Comparison of ENCODE assay signal across 20 cellular contexts in genomic region chr7:101875215-101875846, GRCh38. TPM values are rescaled to one million over a fixed set of nuclear protein-coding genes. Genes with fewer than 3 reads are reported as not detected.
A peak's percentile ranks its signal among the peaks of the same experiment; 100 is the strongest.
DNase-seq lines count a peak whose midpoint lies in the region; ATAC-seq and TF ChIP-seq lines count a peak whose summit lies in the region.
"Had no signal": no experiment of that assay in that cellular context is flagged by ENCODE, and none has a peak within 500 bp of the region (broad histone marks: within the 10 kb centered on the region; RNA-seq: fewer than 3 reads in every experiment).

No MANE protein-coding gene starts in this region.

- H3K4me2 ChIP-seq in DOHH2 (ENCODE audit: low read length) = peak overlapping the region; percentile 46

- H3K27me3 ChIP-seq in DOHH2 (ENCODE audit: control insufficient read depth, low read length) (no peaks in the 10 kb centered on the region), iPS-15b (ENCODE audit: control insufficient read depth, insufficient read depth, low read length) (no peaks in the 10 kb centered on the region), gastrocnemius medialis (no peaks in the 10 kb centered on the region)
- H3K27me3 ChIP-seq: SJSA1 had no signal

- intact Hi-C loops in gastrocnemius medialis (cut with DNase I; ENCODE audit: low total_unique reads) = no loop called here

- TF ChIP-seq CTCF in DOHH2 (IDR thresholded peaks at IDR 0.05; ENCODE audit: low read depth, low read length, poor library complexity, severe bottlenecking) (no peak), brain (conservative IDR thresholded peaks at IDR 0.05) (no peak), gastrocnemius medialis (IDR thresholded peaks at IDR 0.05 in 4 of 5, conservative IDR thresholded peaks at IDR 0.05 in 1 of 5) (no peak)

- H3K4me1 ChIP-seq in DOHH2 (ENCODE audit: control insufficient read depth, low read length) (peaks cover 98% of the 10 kb centered on the region), iPS-15b (ENCODE audit: control insufficient read depth, insufficient read depth, low read length) (peaks cover 11% of the 10 kb centered on the region), gastrocnemius medialis (peaks cover 52 to 69% of the 10 kb centered on the region in 2 donors)

- peaks cover 65% of the 10 kb centered on the region for H3K4me1 Mint-ChIP-seq in brain

- peaks cover 11% of the 10 kb centered on the region for H3F3A ChIP-seq in DOHH2 (ENCODE audit: control insufficient read depth, insufficient read depth)

- no peaks in the 10 kb centered on the region for H3K9me3 Mint-ChIP-seq in brain
- H3K9me3 Mint-ChIP-seq: activated naive CD8-positive, alpha-beta T cell treated with anti-CD3 and anti-CD28 coated beads, Interleukin-2, amount 10 ng/mL, durations not matched to agents 7 days and 5 days; activated T-helper 1 cell treated with anti-CD3 and anti-CD28 coated beads, Interleukin-12 subunit alpha, Interleukin-12 subunit beta, Interleukin-2, Interleukin-4 antibody, amounts not matched to agents 30 ng/mL and 10 ng/mL and 1 ng/mL, durations not matched to agents 14 hours and 24 hours and 36 hours; immature natural killer cell; memory B cell; nephron had no signal

- H3K79me2 ChIP-seq in DOHH2 (ENCODE audit: control insufficient read depth, low read length) = peaks cover 100% of the 10 kb centered on the region

- DNase-seq in gastrocnemius medialis = no peak
- no peak for DNase-seq in OCI-M1 (lab: John Stamatoyannopoulos, UW)
- no peak for DNase-seq in midbrain (lab: John Stamatoyannopoulos, UW)
- DNase-seq: activated CD4-positive, alpha-beta T cell treated with anti-CD3 and anti-CD28 coated beads for 1 hour; activated naive CD8-positive, alpha-beta T cell treated with anti-CD3 and anti-CD28 coated beads, Interleukin-2, amount 10 ng/mL, durations not matched to agents 7 days and 5 days; immature natural killer cell; KBM-7; NCI-H2081; NCI-H510A treated with DMSO at 0.1 percent for 48 hours; stimulated activated naive CD8-positive, alpha-beta T cell treated with anti-CD3 and anti-CD28 coated beads, Interleukin-15, Interleukin-2, amounts not matched to agents 100 U/mL and 50 U/mL, for 24 hours; T-helper 9 cell had no signal

- H3K36me3 ChIP-seq in DOHH2 (ENCODE audit: control insufficient read depth, low read length) (peaks cover 42% of the 10 kb centered on the region), iPS-15b (ENCODE audit: control insufficient read depth, insufficient read depth, low read length) (peaks cover 2% of the 10 kb centered on the region), gastrocnemius medialis (no peaks in the 10 kb centered on the region)

- H3K36me3 Mint-ChIP-seq in brain = peaks cover 7% of the 10 kb centered on the region
- H3K36me3 Mint-ChIP-seq: activated naive CD8-positive, alpha-beta T cell treated with anti-CD3 and anti-CD28 coated beads, Interleukin-2, amount 10 ng/mL, durations not matched to agents 7 days and 5 days; immature natural killer cell; memory B cell had no signal

- H3K9ac ChIP-seq in iPS-15b (ENCODE audit: low read depth, low read length) = peak overlapping the region; percentile 32

- H3K4me3 ChIP-seq in DOHH2 (ENCODE audit: low read length) = peak overlapping the region; percentile 14
- no peak overlapping the region for H3K4me3 ChIP-seq in iPS-15b (ENCODE audit: low read depth, low read length)
- H3K4me3 ChIP-seq in gastrocnemius medialis = peak overlapping the region in 1 of 4 donors; percentile 2
- H3K4me3 ChIP-seq: SJSA1 had no signal

- H3K27me3 Mint-ChIP-seq in brain = no peaks in the 10 kb centered on the region
- H3K27me3 Mint-ChIP-seq: activated naive CD8-positive, alpha-beta T cell treated with anti-CD3 and anti-CD28 coated beads, Interleukin-2, amount 10 ng/mL, durations not matched to agents 7 days and 5 days; memory B cell had no signal

- TF ChIP-seq POLR2A in gastrocnemius medialis (IDR thresholded peaks at IDR 0.05) = no peak

- peak overlapping the region; percentile 26 for H3K27ac ChIP-seq in DOHH2 (ENCODE audit: low read depth, low read length)
- H3K27ac ChIP-seq in gastrocnemius medialis = peak overlapping the region; percentile 62 to 80 (median 68)
- H3K27ac ChIP-seq: SJSA1 had no signal

- peak overlapping the region in 4 of 5 experiments; percentile 46 to 88 (median 78) for H3K27ac Mint-ChIP-seq in brain
- H3K27ac Mint-ChIP-seq: activated naive CD8-positive, alpha-beta T cell treated with anti-CD3 and anti-CD28 coated beads, Interleukin-2, amount 10 ng/mL, durations not matched to agents 7 days and 5 days; activated T-helper 1 cell treated with anti-CD3 and anti-CD28 coated beads, Interleukin-12 subunit alpha, Interleukin-12 subunit beta, Interleukin-2, Interleukin-4 antibody, amounts not matched to agents 30 ng/mL and 10 ng/mL and 1 ng/mL, durations not matched to agents 14 hours and 24 hours and 36 hours; immature natural killer cell; memory B cell had no signal

- ATAC-seq in gastrocnemius medialis (peak; percentile 44 to 74), HG02884 (IDR thresholded peaks at IDR 0.05; ENCODE audit: unreplicated experiment) (no peak), GM19023 (IDR thresholded peaks at IDR 0.05; ENCODE audit: unreplicated experiment) (no peak)
- ATAC-seq: stimulated activated naive CD8-positive, alpha-beta T cell treated with anti-CD3 and anti-CD28 coated beads, Interleukin-15, Interleukin-2, amounts not matched to agents 100 U/mL and 50 U/mL, for 24 hours had no signal

- H4K20me1 ChIP-seq in DOHH2 (ENCODE audit: control insufficient read depth, insufficient read depth, low read depth, low read length) = peaks cover 7% of the 10 kb centered on the region; the same call in 1 of the 2 replicates

- in situ Hi-C loops in gastrocnemius medialis (cut with MboI; ENCODE audit: low sequenced_read_pairs in 4 of 4) = no loop called here

- H3K9me2 ChIP-seq in DOHH2 (replicated peaks; ENCODE audit: control insufficient read depth, low read length) = no peaks in the 10 kb centered on the region

- H3K9me3 ChIP-seq in DOHH2 (ENCODE audit: control insufficient read depth, insufficient read depth, low read length) = no peaks in the 10 kb centered on the region
- H3K9me3 ChIP-seq in iPS-15b (ENCODE audit: control insufficient read depth, insufficient read depth, low read length) = no peaks in the 10 kb centered on the region
- H3K9me3 ChIP-seq in gastrocnemius medialis = no peaks in the 10 kb centered on the region
- H3K9me3 ChIP-seq: SJSA1 had no signal

- H3K4me3 Mint-ChIP-seq in brain = peak overlapping the region in 2 of 5 experiments; percentile 27 to 40
- H3K4me3 Mint-ChIP-seq: activated naive CD8-positive, alpha-beta T cell treated with anti-CD3 and anti-CD28 coated beads, Interleukin-2, amount 10 ng/mL, durations not matched to agents 7 days and 5 days; activated T-helper 1 cell treated with anti-CD3 and anti-CD28 coated beads, Interleukin-12 subunit alpha, Interleukin-12 subunit beta, Interleukin-2, Interleukin-4 antibody, amounts not matched to agents 30 ng/mL and 10 ng/mL and 1 ng/mL, durations not matched to agents 14 hours and 24 hours and 36 hours; immature natural killer cell; memory B cell; nephron had no signal

RNA-seq across cellular contexts. Expression of gene CUX1, which starts 57.9 kb away (rescaled TPM):
- polyA plus RNA-seq in brain (ENCODE audit: insufficient read depth, low read depth, low replicate concordance) = 61.2 TPM
- 10 to 100 TPM; 44.1 to 57.9 (median 54.9) TPM for total RNA-seq in gastrocnemius medialis

Comparison
In these comparisons a context has a peak if more than half of its experiments do, and no peak if none do; other contexts are left out.
1. ATAC-seq: peak in gastrocnemius medialis (2 of 2); none in HG02884 (single experiment) and GM19023 (single experiment).